ENCODE assay signal across 14 cellular contexts in genomic region chr12:124553862-124554428, GRCh38. TPM values are rescaled to one million over a fixed set of nuclear protein-coding genes. Genes with fewer than 3 reads are reported as not detected.
DNase-seq lines count a peak whose midpoint lies in the region; FAIRE-seq and TF ChIP-seq lines count a peak whose summit lies in the region.
"Had no signal": no experiment of that assay in that cellular context is flagged by ENCODE, and none has a peak within 500 bp of the region (broad histone marks: within the 10 kb centered on the region; RNA-seq: fewer than 3 reads in every experiment).

No MANE protein-coding gene starts in this region.

- no peak overlapping the region for H2BK20ac ChIP-seq in H9 (ENCODE audit: low read depth, low read length, poor library complexity, severe bottlenecking)

- H3K4me1 Mint-ChIP-seq in H9 (peaks cover 54 to 71% of the 10 kb centered on the region in 2 experiments), brain (peaks cover 70% of the 10 kb centered on the region)

- H3K9me3 ChIP-seq in BLaER1 treated with 17β-estradiol and CSF1 and Interleukin-3, amounts not matched to agents 10 nM and 100 nM (replicated peaks in 1 of 11) = no peaks in the 10 kb centered on the region
- H3K9me3 ChIP-seq in H9 (ENCODE audit: control insufficient read depth, low read depth, low read length) (no peaks in the 10 kb centered on the region), osteoblast (ENCODE audit: low read depth, low read length) (no peaks in the 10 kb centered on the region)

- WGBS in H9 (ENCODE audit: extremely low coverage, insufficient read length, low lambda C conversion rate) = no CpG with 5 or more reads among the region's 18 CpGs

- no peak overlapping the region for H3K18ac ChIP-seq in H9 (ENCODE audit: insufficient read length, low read depth, low read length)

- H3K27me3 Mint-ChIP-seq in H9 (ENCODE audit: low read depth) (no peaks in the 10 kb centered on the region), brain (no peaks in the 10 kb centered on the region)

- no peak overlapping the region for H2BK120ac ChIP-seq in H9 (ENCODE audit: low read depth, low read length, poor library complexity, severe bottlenecking)

- no peaks in the 10 kb centered on the region for H3K23me2 ChIP-seq in H9 (ENCODE audit: insufficient read length, low read depth, low read length, poor library complexity, severe bottlenecking)

- H3K27me3 ChIP-seq in BLaER1 treated with 17β-estradiol and CSF1 and Interleukin-3, amounts not matched to agents 10 nM and 100 nM = no peaks in the 10 kb centered on the region
- H3K27me3 ChIP-seq in H9 (ENCODE audit: insufficient read depth, low read length) (no peaks in the 10 kb centered on the region), osteoblast (ENCODE audit: insufficient read depth, low read length) (no peaks in the 10 kb centered on the region)

- peaks cover 2 to 10% (median 9%) of the 10 kb centered on the region in 3 experiments; a peak in 6 of 7 replicates for H3K36me3 Mint-ChIP-seq in H9 (ENCODE audit: insufficient read depth in 1 of 3, low read depth in 3 of 3)
- peaks cover 9% of the 10 kb centered on the region for H3K36me3 Mint-ChIP-seq in brain

- FAIRE-seq in D721Med (lab: Jason Lieb, UNC) = no peak
- FAIRE-seq: endothelial cell of umbilical vein, frontal cortex had no signal

- H3K9ac ChIP-seq in BLaER1 treated with 17β-estradiol and CSF1 and Interleukin-3, amounts not matched to agents 10 nM and 100 nM = peak overlapping the region in 9 of 11 experiments; percentile 9 to 77 (median 35); a peak in 12 of 22 replicates
- no peak overlapping the region for H3K9ac ChIP-seq in H9 (ENCODE audit: extremely low read depth, insufficient read length, low read length)

- no peak overlapping the region for H4K5ac ChIP-seq in H9 (ENCODE audit: insufficient read length, low read depth, low read length)

- peaks cover 83% of the 10 kb centered on the region for H3K79me2 ChIP-seq in H9 (ENCODE audit: insufficient read depth, low read length)
- peaks cover 99% of the 10 kb centered on the region for H3K79me2 ChIP-seq in osteoblast (ENCODE audit: insufficient read depth, low read length)

- H2BK12ac ChIP-seq in H9 (ENCODE audit: insufficient read length, low read depth, low read length) = no peak overlapping the region

- peaks cover 0 to 16% (median 3%) of the 10 kb centered on the region in 11 experiments; a peak in 6 of 22 replicates for H3K36me3 ChIP-seq in BLaER1 treated with 17β-estradiol and CSF1 and Interleukin-3, amounts not matched to agents 10 nM and 100 nM
- H3K36me3 ChIP-seq in osteoblast (ENCODE audit: insufficient read depth, low read length) = no peaks in the 10 kb centered on the region

- H2BK15ac ChIP-seq in H9 (ENCODE audit: low read depth, low read length) = no peak overlapping the region

- peaks cover 95 to 100% (median 99%) of the 10 kb centered on the region in 11 experiments for H4K20me1 ChIP-seq in BLaER1 treated with 17β-estradiol and CSF1 and Interleukin-3, amounts not matched to agents 10 nM and 100 nM
- H4K20me1 ChIP-seq in H9 (ENCODE audit: control insufficient read depth, insufficient read depth, insufficient read length) (no peaks in the 10 kb centered on the region), osteoblast (ENCODE audit: insufficient read depth, low read length) (peaks cover 82% of the 10 kb centered on the region)

- no peak overlapping the region for H4K8ac ChIP-seq in H9 (replicated peaks; ENCODE audit: insufficient read length, low read depth, low read length)

- no peaks in the 10 kb centered on the region for H3K9me3 Mint-ChIP-seq in H9
- H3K9me3 Mint-ChIP-seq in brain = peaks cover 0 to 9% (median 0%) of the 10 kb centered on the region in 5 experiments

- H3K14ac ChIP-seq in H9 (ENCODE audit: insufficient read depth, low read length) = no peak overlapping the region

- DNase-seq in H9 (no peak), osteoblast (ENCODE audit: insufficient read length, low spot score, missing footprints) (peak; percentile 5), COLO829 (ENCODE audit: low spot score) (no peak), D721Med (ENCODE audit: insufficient read length, low spot score) (no peak), HuH-7 (ENCODE audit: low spot score) (no peak)
- no peak for DNase-seq in activated effector memory CD4-positive, alpha-beta T cell treated with Interleukin-2 at 50 U/mL for 16 hours
- DNase-seq: amniotic stem cell; NCI-H187; NCI-H446; stimulated activated CD4-positive, alpha-beta T cell treated with anti-CD3 and anti-CD28 coated beads, Interleukin-1b, Interleukin-23, amount 100 ng/mL, for 48 hours had no signal

- peak overlapping the region; percentile 82 to 98 (median 95) for H3K4me2 ChIP-seq in BLaER1 treated with 17β-estradiol and CSF1 and Interleukin-3, amounts not matched to agents 10 nM and 100 nM
- H3K4me2 ChIP-seq in H9 (ENCODE audit: insufficient read depth, insufficient read length, low read length) = no peak overlapping the region
- H3K4me2 ChIP-seq in osteoblast (ENCODE audit: insufficient read depth, low read length) = no peak overlapping the region

- H3K23ac ChIP-seq in H9 (ENCODE audit: insufficient read length, low read depth, low read length) = no peak overlapping the region

- no peak overlapping the region for H3T11ph ChIP-seq in H9 (ENCODE audit: low read length)

- peaks cover 3% of the 10 kb centered on the region for H3K79me1 ChIP-seq in H9 (ENCODE audit: insufficient read depth, low read depth, low read length, poor library complexity, severe bottlenecking)

- H3K4ac ChIP-seq in H9 (ENCODE audit: low read depth, low read length) = no peak overlapping the region

- H3K27ac Mint-ChIP-seq in H9 (peak overlapping the region; percentile 52 to 85 (median 85); a peak in 4 of 7 replicates), brain (peak overlapping the region; percentile 30 to 92 (median 77))

- H3K56ac ChIP-seq in H9 (ENCODE audit: insufficient read length, low read depth, low read length) = no peak overlapping the region

- H2AFZ ChIP-seq in H9 (ENCODE audit: low read length) = no peak overlapping the region
- H2AFZ ChIP-seq in osteoblast (ENCODE audit: low read length) = no peak overlapping the region

- H3K27ac ChIP-seq in BLaER1 treated with 17β-estradiol and CSF1 and Interleukin-3, amounts not matched to agents 10 nM and 100 nM = peak overlapping the region in 5 of 11 experiments; percentile 28 to 54 (median 43); a peak in 8 of 22 replicates
- H3K27ac ChIP-seq in H9 (ENCODE audit: insufficient read length, low read depth, low read length) (no peak overlapping the region), osteoblast (ENCODE audit: low read depth, low read length) (no peak overlapping the region)

- peaks cover 97 to 100% (median 99%) of the 10 kb centered on the region in 10 experiments for H3K4me1 ChIP-seq in BLaER1 treated with 17β-estradiol and CSF1 and Interleukin-3, amounts not matched to agents 10 nM and 100 nM
- H3K4me1 ChIP-seq in H9 (ENCODE audit: insufficient read depth, low read length) (peaks cover 6% of the 10 kb centered on the region; the same call in 1 of the 2 replicates), osteoblast (ENCODE audit: insufficient read depth, low read length) (peaks cover 27% of the 10 kb centered on the region)

- peak overlapping the region in 2 of 10 experiments; percentile 23 to 33; a peak in 1 of 20 replicates for H3K4me3 ChIP-seq in BLaER1 treated with 17β-estradiol and CSF1 and Interleukin-3, amounts not matched to agents 10 nM and 100 nM
- H3K4me3 ChIP-seq in osteoblast (ENCODE audit: insufficient read depth, low read length) = no peak overlapping the region

- H2BK5ac ChIP-seq in H9 (ENCODE audit: insufficient read length, low read length) = no peak overlapping the region

- H4K91ac ChIP-seq in H9 (ENCODE audit: insufficient read length, low read depth, low read length) = no peak overlapping the region

- no peak for TF ChIP-seq CTCF in H9 (conservative IDR thresholded peaks at IDR 0.05)
- TF ChIP-seq CTCF in brain (conservative IDR thresholded peaks at IDR 0.05) = no peak
- TF ChIP-seq CTCF in osteoblast (IDR thresholded peaks at IDR 0.05; ENCODE audit: extremely low read depth, low read depth, low read length) = no peak
- no peak for TF ChIP-seq CTCF in D721Med (IDR thresholded peaks at IDR 0.05; ENCODE audit: insufficient read depth, missing control alignments)

- no peak overlapping the region for H2AK5ac ChIP-seq in H9 (ENCODE audit: insufficient read length, low read length)

- H3K4me3 Mint-ChIP-seq in H9 (no peak overlapping the region), brain (no peak overlapping the region)

RNA-seq across cellular contexts. Expression of gene NCOR2, which starts 13.5 kb away (rescaled TPM):
- total RNA-seq in H9 (2021) = 220 and 226 TPM in 2 replicates
- 78.6 TPM for polyA plus RNA-seq in brain (ENCODE audit: insufficient read depth, low read depth, low replicate concordance)
- 45.2 and 47.1 TPM in 2 replicates for total RNA-seq in osteoblast

Comparison
In these comparisons a context has a peak if more than half of its experiments do, and no peak if none do; other contexts are left out.
1. H3K4me2 ChIP-seq: peak in BLaER1 treated with 17β-estradiol and CSF1 and Interleukin-3, amounts not matched to agents 10 nM and 100 nM (11 of 11); none in H9 (single experiment) and osteoblast (single experiment).